In genomic region chrX:132958086-132958703, GRCh38 we compare ENCODE assay signal across 9 cellular contexts. TPM values are rescaled to one million over a fixed set of nuclear protein-coding genes. Genes with fewer than 3 reads are reported as not detected.
A peak's percentile ranks its signal among the peaks of the same experiment; 100 is the strongest.
DNase-seq lines count a peak whose midpoint lies in the region; ATAC-seq and TF ChIP-seq lines count a peak whose summit lies in the region.
"Had no signal": no experiment of that assay in that cellular context is flagged by ENCODE, and none has a peak within 500 bp of the region (broad histone marks: within the 10 kb centered on the region; RNA-seq: fewer than 3 reads in every experiment).

Gene HS6ST2 (minus strand): TSS chrX:132958629.

- no peaks in the 10 kb centered on the region for H3K9me3 Mint-ChIP-seq in activated CD4-positive, alpha-beta T cell treated with anti-CD3 and anti-CD28 coated beads, Interleukin-2, amount 10 ng/mL, durations not matched to agents 24 days and 14 days
- H3K9me3 Mint-ChIP-seq in activated naive CD8-positive, alpha-beta T cell treated with anti-CD3 and anti-CD28 coated beads, Interleukin-2, amount 50 U/mL, for 24 hours = no peaks in the 10 kb centered on the region
- H3K9me3 Mint-ChIP-seq: IgD-negative memory B cell had no signal

- WGBS in testis, 2 donors = 0 to 2% methylated on average over 4 to 17 of the region's 63 CpGs

- no peaks in the 10 kb centered on the region for H3K36me3 Mint-ChIP-seq in activated CD4-positive, alpha-beta T cell treated with anti-CD3 and anti-CD28 coated beads, Interleukin-2, amount 10 ng/mL, durations not matched to agents 24 days and 14 days (ENCODE audit: low read depth)
- no peaks in the 10 kb centered on the region for H3K36me3 Mint-ChIP-seq in activated naive CD8-positive, alpha-beta T cell treated with anti-CD3 and anti-CD28 coated beads, Interleukin-2, amount 50 U/mL, for 24 hours (ENCODE audit: low read depth)
- H3K36me3 Mint-ChIP-seq: IgD-negative memory B cell had no signal

- H3K27ac ChIP-seq in testis = peak within 1 kb of the TSS; percentile 50 to 56

- no peaks in the 10 kb centered on the region for H3K4me1 ChIP-seq in testis

- peak within 1 kb of the TSS; percentile 51 to 64 for H3K4me3 ChIP-seq in testis

- H3K27me3 Mint-ChIP-seq in activated CD4-positive, alpha-beta T cell treated with anti-CD3 and anti-CD28 coated beads, Interleukin-2, amount 10 ng/mL, durations not matched to agents 24 days and 14 days = peaks cover 41% of the 10 kb centered on the region
- peaks cover 29% of the 10 kb centered on the region for H3K27me3 Mint-ChIP-seq in activated naive CD8-positive, alpha-beta T cell treated with anti-CD3 and anti-CD28 coated beads, Interleukin-2, amount 50 U/mL, for 24 hours

- H3K27ac Mint-ChIP-seq in activated CD4-positive, alpha-beta T cell treated with anti-CD3 and anti-CD28 coated beads, Interleukin-2, amount 10 ng/mL, durations not matched to agents 24 days and 14 days = peak within 1 kb of the TSS; percentile 74
- H3K27ac Mint-ChIP-seq in activated naive CD8-positive, alpha-beta T cell treated with anti-CD3 and anti-CD28 coated beads, Interleukin-2, amount 50 U/mL, for 24 hours = no peak within 1 kb of the TSS
- H3K27ac Mint-ChIP-seq: IgD-negative memory B cell had no signal

- intact Hi-C loops in activated CD4-positive, alpha-beta T cell treated with anti-CD3 and anti-CD28 coated beads, Interleukin-2, amount 10 ng/mL, durations not matched to agents 24 days and 14 days (cut with micrococcal nuclease) = loop anchor here (5.0 kb wide), 1 partner anchor 216 kb away; no protein-coding TSS in a partner anchor
- intact Hi-C loops in testis (cut with DNase I; ENCODE audit: low total_unique reads) = no loop called here

- H3K27me3 ChIP-seq in testis = no peaks in the 10 kb centered on the region

- no peak for TF ChIP-seq CTCF in testis (IDR thresholded peaks at IDR 0.05)

- no peak for TF ChIP-seq POLR2A in testis (IDR thresholded peaks at IDR 0.05)

- H3K36me3 ChIP-seq in testis (ENCODE audit: low read depth, missing control alignments) = no peaks in the 10 kb centered on the region

- H3K9me3 ChIP-seq in testis = no peaks in the 10 kb centered on the region

- H3K4me3 Mint-ChIP-seq in activated CD4-positive, alpha-beta T cell treated with anti-CD3 and anti-CD28 coated beads, Interleukin-2, amount 10 ng/mL, durations not matched to agents 24 days and 14 days = peak within 1 kb of the TSS; percentile 79
- H3K4me3 Mint-ChIP-seq in activated naive CD8-positive, alpha-beta T cell treated with anti-CD3 and anti-CD28 coated beads, Interleukin-2, amount 50 U/mL, for 24 hours = no peak within 1 kb of the TSS

- H3K4me1 Mint-ChIP-seq in activated CD4-positive, alpha-beta T cell treated with anti-CD3 and anti-CD28 coated beads, Interleukin-2, amount 10 ng/mL, durations not matched to agents 24 days and 14 days = peaks cover 3% of the 10 kb centered on the region
- peaks cover 9% of the 10 kb centered on the region for H3K4me1 Mint-ChIP-seq in activated naive CD8-positive, alpha-beta T cell treated with anti-CD3 and anti-CD28 coated beads, Interleukin-2, amount 50 U/mL, for 24 hours

- peak; percentile 55 for DNase-seq in activated CD4-positive, alpha-beta T cell treated with anti-CD3 and anti-CD28 coated beads, Interleukin-2, amount 10 ng/mL, durations not matched to agents 24 days and 14 days
- DNase-seq in activated CD4-positive, alpha-beta T cell treated with anti-CD3 and anti-CD28 coated beads, Interleukin-2, amount 50 U/mL, for 1 hour = no peak
- no peak for DNase-seq in activated naive CD8-positive, alpha-beta T cell treated with anti-CD3 and anti-CD28 coated beads, Interleukin-2, amount 50 U/mL, for 24 hours
- DNase-seq in kidney tubule cell (ENCODE audit: low spot score) = peak; percentile 41
- no peak for DNase-seq in testis
- no peak for DNase-seq in amygdala (lab: John Stamatoyannopoulos, UW)
- no peak for DNase-seq in SK-N-DZ (ENCODE audit: low spot score)
- DNase-seq in NCI-H2029 treated with DMSO at 0.1 percent for 48 hours (lab: John Stamatoyannopoulos, UW) = no peak

- peak; percentile 49 for ATAC-seq in activated naive CD8-positive, alpha-beta T cell treated with anti-CD3 and anti-CD28 coated beads, Interleukin-2, amount 50 U/mL, for 24 hours

RNA-seq across cellular contexts. Expression of gene HS6ST2, which starts in this region (rescaled TPM):
- 0.78 and 1.2 TPM in 2 replicates for total RNA-seq in activated CD4-positive, alpha-beta T cell treated with anti-CD3 and anti-CD28 coated beads, Interleukin-2, amount 10 ng/mL, durations not matched to agents 24 days and 14 days
- total RNA-seq in testis = 10 to 100 TPM in 1 of 2 donors, 1 to 10 TPM in 1; 7.6 to 13.3 TPM
- polyA plus RNA-seq in testis (ENCODE audit: insufficient read depth, low read depth, low replicate concordance) = 3.7 TPM
- 0.09 and 0.10 TPM in 2 replicates for polyA plus RNA-seq in SK-N-DZ (2014; cell fraction: cytosol; rRNA removed)
- polyA plus RNA-seq in SK-N-DZ (2014; cell fraction: nucleus; rRNA removed) = 0.96 TPM in 1 of 2 replicates, not detected in the other
- polyA plus RNA-seq: IgD-negative memory B cell had no signal

Comparison
In these comparisons a context has a peak if more than half of its experiments do, and no peak if none do; other contexts are left out.
1. DNase-seq: peak in activated CD4-positive, alpha-beta T cell treated with anti-CD3 and anti-CD28 coated beads, Interleukin-2, amount 10 ng/mL, durations not matched to agents 24 days and 14 days (single experiment) and kidney tubule cell (single experiment); none in activated CD4-positive, alpha-beta T cell treated with anti-CD3 and anti-CD28 coated beads, Interleukin-2, amount 50 U/mL, for 1 hour (single experiment), activated naive CD8-positive, alpha-beta T cell treated with anti-CD3 and anti-CD28 coated beads, Interleukin-2, amount 50 U/mL, for 24 hours (single experiment), testis (single experiment), amygdala (0 of 56), SK-N-DZ (single experiment) and NCI-H2029 treated with DMSO at 0.1 percent for 48 hours (single experiment).